1 cellular context compared by ENCODE assay signal in genomic region chr21:44840771-44841170, GRCh38.
TF ChIP-seq lines count a peak whose summit lies in the region.

No MANE protein-coding gene starts in this region.

TF ChIP-seq in H1, 55 proteins besides CTCF, POLR2A, EP300 and RAD21 (continued from another document):
- TF ChIP-seq CHD7 (IDR thresholded peaks at IDR 0.05; ENCODE audit: insufficient replicate concordance, low read length) (no peak), RXRA (IDR thresholded peaks at IDR 0.05; ENCODE audit: insufficient read depth, low read depth, low read length) (no peak), SAP30 (IDR thresholded peaks at IDR 0.05; ENCODE audit: insufficient read depth, insufficient replicate concordance, low read length) (no peak)
